In genomic region chr2:127661072-127661618, GRCh38 we compare ENCODE assay signal across 14 cellular contexts. TPM values are rescaled to one million over a fixed set of nuclear protein-coding genes. Genes with fewer than 3 reads are reported as not detected.
DNase-seq lines count a peak whose midpoint lies in the region; ATAC-seq and TF ChIP-seq lines count a peak whose summit lies in the region.
"Had no signal": no experiment of that assay in that cellular context is flagged by ENCODE, and none has a peak within 500 bp of the region (broad histone marks: within the 10 kb centered on the region; RNA-seq: fewer than 3 reads in every experiment).

No MANE protein-coding gene starts in this region.

- ATAC-seq in left ventricle myocardium superior: no peak
- no peak for ATAC-seq in upper lobe of right lung
- no peak for ATAC-seq in GM19397 (IDR thresholded peaks at IDR 0.05; ENCODE audit: unreplicated experiment)
- no peak for ATAC-seq in HG02852 (IDR thresholded peaks at IDR 0.05; ENCODE audit: unreplicated experiment)

- H3K27me3 ChIP-seq in brain microvascular endothelial cell (replicated peaks) (peaks cover 5% of the 10 kb centered on the region), parathyroid adenoma (ENCODE audit: control insufficient read depth, insufficient read depth, low read length) (no peaks in the 10 kb centered on the region), upper lobe of right lung (no peaks in the 10 kb centered on the region)

- no peaks in the 10 kb centered on the region for H3K9me3 ChIP-seq in parathyroid adenoma (ENCODE audit: control insufficient read depth, low read length)
- H3K9me3 ChIP-seq in upper lobe of right lung: no peaks in the 10 kb centered on the region

- no peak overlapping the region for H3K4me2 ChIP-seq in parathyroid adenoma (ENCODE audit: low read length)
- H3K4me2 ChIP-seq: KMS-11 had no signal

- DNase-seq in brain microvascular endothelial cell (peak; percentile 41), left ventricle myocardium superior (peak; percentile 26), upper lobe of right lung (peak; percentile 54)
- no peak for DNase-seq in activated CD8-positive, alpha-beta memory T cell treated with anti-CD3 and anti-CD28 coated beads for 24 hours
- DNase-seq: activated CD4-positive, alpha-beta T cell treated with anti-CD3 and anti-CD28 coated beads, Interleukin-2, amount 10 ng/mL, durations not matched to agents 24 days and 14 days; occipital lobe; stimulated activated CD4-positive, alpha-beta T cell treated with anti-CD3 and anti-CD28 coated beads, Interleukin-2, amount 100 ng/mL, for 24 hours had no signal

- no peaks in the 10 kb centered on the region for H3K79me2 ChIP-seq in parathyroid adenoma

- in situ Hi-C loops in brain microvascular endothelial cell (cut with HindIII; ENCODE audit: low pct_ligation_motif_present, low sequenced_read_pairs): no loop called here

- H2AFZ ChIP-seq in parathyroid adenoma: no peak overlapping the region

- no peaks in the 10 kb centered on the region for H3K4me1 ChIP-seq in parathyroid adenoma
- H3K4me1 ChIP-seq in upper lobe of right lung: peaks cover 25% of the 10 kb centered on the region

- H3K9ac ChIP-seq in parathyroid adenoma: no peak overlapping the region
- H3K9ac ChIP-seq: KMS-11 had no signal

- intact Hi-C loops in left ventricle myocardium superior (cut with micrococcal nuclease): no loop called here
- intact Hi-C loops in upper lobe of right lung (cut with DNase I): no loop called here

- H3K4me3 ChIP-seq in brain microvascular endothelial cell (ENCODE audit: low read depth, low read length) (no peak overlapping the region), parathyroid adenoma (ENCODE audit: low read depth, low read length) (no peak overlapping the region), upper lobe of right lung (no peak overlapping the region)

- H3K36me3 ChIP-seq in brain microvascular endothelial cell (replicated peaks) (no peaks in the 10 kb centered on the region), parathyroid adenoma (ENCODE audit: control insufficient read depth, insufficient read depth, low read length) (no peaks in the 10 kb centered on the region), upper lobe of right lung (no peaks in the 10 kb centered on the region)

- TF ChIP-seq CTCF in brain microvascular endothelial cell (IDR thresholded peaks at IDR 0.05; ENCODE audit: low read depth, low read length, missing control alignments) (no peak), parathyroid adenoma (IDR thresholded peaks at IDR 0.05) (no peak), upper lobe of right lung (IDR thresholded peaks at IDR 0.05) (no peak)

- H3K27ac ChIP-seq in brain microvascular endothelial cell: no peak overlapping the region
- H3K27ac ChIP-seq in parathyroid adenoma: peak overlapping the region; percentile 16
- H3K27ac ChIP-seq in upper lobe of right lung: peak overlapping the region; percentile 73
- H3K27ac ChIP-seq: KMS-11 had no signal

RNA-seq across cellular contexts. Expression of gene LIMS2, which starts 14.2 kb away (rescaled TPM):
- 274 TPM for total RNA-seq in left ventricle myocardium superior
- total RNA-seq in upper lobe of right lung: 161 TPM

RNA-seq across cellular contexts. Expression of gene GPR17, which starts 15.2 kb away (rescaled TPM):
- total RNA-seq in left ventricle myocardium superior (0.25 TPM), upper lobe of right lung (0.49 TPM)
- total RNA-seq: activated CD4-positive, alpha-beta T cell treated with anti-CD3 and anti-CD28 coated beads, Interleukin-2, amount 10 ng/mL, durations not matched to agents 24 days and 14 days; activated T-helper 2 cell treated with anti-CD3 and anti-CD28 coated beads, Interferon-gamma antibody, Interleukin-2, Interleukin-4, amounts not matched to agents 10 μg/mL and 5 μg/mL and 100 μg/mL, durations not matched to agents 14 hours and 24 hours and 36 hours; bronchial epithelial cell; fibroblast of lung had no signal

RNA-seq across cellular contexts. Expression of gene SFT2D3, which starts 40.2 kb away (rescaled TPM):
- 3.1 TPM for total RNA-seq in left ventricle myocardium superior
- 7.7 TPM for total RNA-seq in upper lobe of right lung
